ENCODE assay signal across 8 cellular contexts in the genomic region with DNA sequence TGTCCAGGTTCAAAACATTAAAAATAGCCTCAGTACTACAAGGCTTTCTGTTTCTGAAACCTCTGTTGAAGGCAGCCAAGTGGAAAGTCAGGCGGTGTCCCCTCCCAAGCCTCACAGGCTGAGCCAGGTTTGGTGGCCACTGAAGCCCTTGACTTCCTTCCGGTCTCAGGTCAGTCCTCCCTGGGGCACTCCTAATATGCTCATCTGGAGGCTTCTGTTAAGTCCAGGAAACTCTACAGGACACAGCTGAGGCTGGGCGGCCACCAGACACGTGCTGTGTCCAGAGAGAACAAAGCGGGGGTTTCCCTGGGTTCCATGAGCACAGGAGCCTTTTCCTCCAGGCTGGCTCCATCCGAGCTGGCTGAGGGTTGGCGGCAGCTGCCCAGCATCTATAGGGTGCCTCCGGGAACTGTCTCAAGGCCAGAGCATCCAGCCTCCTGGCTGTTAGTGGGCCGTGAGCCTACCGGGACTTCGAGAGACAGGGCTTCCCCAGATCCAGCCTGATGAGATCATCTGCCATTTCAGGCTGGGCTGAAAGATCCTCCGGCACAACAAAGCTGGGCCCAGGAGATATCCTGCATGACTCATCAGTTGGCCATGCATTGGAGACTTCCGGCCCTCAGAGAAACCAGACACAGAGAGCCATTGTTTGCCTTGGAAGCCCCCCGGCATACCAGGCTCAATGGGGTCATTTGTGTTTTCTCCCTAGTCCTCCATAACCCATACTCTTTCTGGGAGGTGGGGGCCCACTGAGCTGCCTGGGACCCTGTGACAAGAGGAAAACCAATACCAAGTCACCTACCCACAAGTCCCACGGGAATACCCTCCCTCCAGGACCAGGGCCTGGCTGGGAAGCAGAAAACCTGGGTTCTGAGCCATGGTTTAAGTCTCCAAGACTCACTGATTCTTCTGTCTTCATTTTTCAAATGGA.
DNase-seq lines count a peak whose midpoint lies in the region; ATAC-seq and TF ChIP-seq lines count a peak whose summit lies in the region.

No MANE protein-coding gene starts in this region.

- H4K8ac ChIP-seq in neuronal stem cell (ENCODE audit: low read depth, low read length), result no peak overlapping the region

- H3K27me3 ChIP-seq in AG04450 (ENCODE audit: control insufficient read depth, insufficient read depth, low read length), result no peaks in the 10 kb centered on the region
- H3K27me3 ChIP-seq in SK-N-SH (ENCODE audit: insufficient read depth), result no peaks in the 10 kb centered on the region
- H3K27me3 ChIP-seq in neuronal stem cell (ENCODE audit: control insufficient read depth in 3 of 3, insufficient read depth in 3 of 3, low read depth in 1 of 3, low read length in 3 of 3), result no peaks in the 10 kb centered on the region
- H3K27me3 ChIP-seq in WERI-Rb-1 (ENCODE audit: insufficient read depth, low read depth, severe bottlenecking), result no peaks in the 10 kb centered on the region

- H3K4me3 ChIP-seq in AG04450 (ENCODE audit: low read depth, low read length) (no peak overlapping the region), SK-N-SH (ENCODE audit: low read depth in 2 of 2, low read length in 1 of 2) (no peak overlapping the region), fibroblast of pulmonary artery (replicated peaks; ENCODE audit: low read depth, low read length) (no peak overlapping the region), neuronal stem cell (ENCODE audit: low read length in 2 of 2) (no peak overlapping the region), WERI-Rb-1 (ENCODE audit: low read depth, low read length) (no peak overlapping the region)

- DNase-seq in AG04450 (ENCODE audit: low read depth, low spot score) (peak; percentile 95), SK-N-SH (peak; percentile 46), fibroblast of pulmonary artery (ENCODE audit: low read depth) (peak; percentile 99), neuronal stem cell (ENCODE audit: low spot score) (no peak), WERI-Rb-1 (no peak), NCI-H774 (lab: John Stamatoyannopoulos, UW) (no peak)

- no peak overlapping the region for H3K23ac ChIP-seq in neuronal stem cell (ENCODE audit: low read depth, low read length, poor library complexity)

- H3K4me1 ChIP-seq in SK-N-SH (ENCODE audit: control insufficient read depth in 1 of 2, insufficient read depth in 2 of 2, low read depth in 1 of 2, low read length in 1 of 2) (peaks cover 39 to 45% of the 10 kb centered on the region in 2 experiments; a peak in 3 of 4 replicates), neuronal stem cell (ENCODE audit: control insufficient read depth in 2 of 2, insufficient read depth in 1 of 2, low read depth in 1 of 2, low read length in 2 of 2) (peaks cover 23 to 29% of the 10 kb centered on the region in 2 donors)

- H3K27ac ChIP-seq in AG04450 (ENCODE audit: low read depth, low read length), result peak overlapping the region; percentile 82
- H3K27ac ChIP-seq in SK-N-SH (ENCODE audit: low read depth in 2 of 2, low read length in 1 of 2), result peak overlapping the region; percentile 56 to 98; a peak in 3 of 4 replicates
- peak overlapping the region; percentile 21 for H3K27ac ChIP-seq in neuronal stem cell (replicated peaks; ENCODE audit: low read length)
- H3K27ac ChIP-seq in WERI-Rb-1, result no peak overlapping the region

- no peaks in the 10 kb centered on the region for H4K20me1 ChIP-seq in SK-N-SH (ENCODE audit: insufficient read depth)

- no peaks in the 10 kb centered on the region for H3K36me3 ChIP-seq in SK-N-SH (replicated peaks in 1 of 2; ENCODE audit: control insufficient read depth in 1 of 2, insufficient read depth in 2 of 2, low read length in 1 of 2)
- H3K36me3 ChIP-seq in neuronal stem cell (replicated peaks in 1 of 2; ENCODE audit: control insufficient read depth in 2 of 2, insufficient read depth in 2 of 2, low read length in 2 of 2), result no peaks in the 10 kb centered on the region
- no peaks in the 10 kb centered on the region for H3K36me3 ChIP-seq in WERI-Rb-1

- peak overlapping the region; percentile 68 for H3K9ac ChIP-seq in SK-N-SH
- no peak overlapping the region for H3K9ac ChIP-seq in neuronal stem cell (ENCODE audit: low read depth, low read length, poor library complexity)

- peak overlapping the region; percentile 16 for H2BK5ac ChIP-seq in neuronal stem cell (ENCODE audit: low read length)

- H3K14ac ChIP-seq in neuronal stem cell (ENCODE audit: low read length), result no peak overlapping the region

- H3K79me1 ChIP-seq in neuronal stem cell (ENCODE audit: low read depth, low read length), result no peaks in the 10 kb centered on the region

- H3K18ac ChIP-seq in neuronal stem cell (ENCODE audit: low read length), result peak overlapping the region; percentile 62

- H4K91ac ChIP-seq in neuronal stem cell (ENCODE audit: low read depth, low read length, poor library complexity), result no peak overlapping the region

- H3K9me2 ChIP-seq in SK-N-SH, result no peaks in the 10 kb centered on the region

- H3F3A ChIP-seq in SK-N-SH (replicated peaks; ENCODE audit: insufficient read depth), result peaks cover 30% of the 10 kb centered on the region

- no peak for TF ChIP-seq RAD21 in SK-N-SH (IDR thresholded peaks at IDR 0.05; ENCODE audit: low read length)

- peak overlapping the region; percentile 48; the same call in 1 of the 2 replicates for H2AFZ ChIP-seq in SK-N-SH (ENCODE audit: low read depth)
- H2AFZ ChIP-seq in neuronal stem cell (ENCODE audit: low read length), result peak overlapping the region; percentile 92

- WGBS in SK-N-SH (ENCODE audit: low lambda C conversion rate), result 42% methylated on average over 11 of the region's 15 CpGs
- no CpG with 5 or more reads among the region's 15 CpGs for WGBS in neuronal stem cell (ENCODE audit: extremely low coverage in 2 of 2, insufficient read length in 2 of 2, insufficient replicate concordance in 1 of 2), 2 donors

- POLR2A ChIA-PET in AG04450 (lab: Yijun Ruan, JAX) (interaction anchor here (0.6 to 2.1 kb wide), 3 partner anchors 18 to 135 kb away, joined by 3 to 19 read pairs (median 5); partner anchors contain the start of gene RHOB), SK-N-SH (lab: Yijun Ruan, JAX) (interaction anchor here (3.9 kb wide), 1 partner anchor 132 kb away, joined by 17 read pairs; the partner anchor contains the start of gene RHOB)

- peak; percentile 31 for TF ChIP-seq POLR2A in GM19099 (IDR thresholded peaks at IDR 0.05; ENCODE audit: extremely low read depth, insufficient read length, low read depth)

- H2BK120ac ChIP-seq in neuronal stem cell (ENCODE audit: low read depth, low read length), result no peak overlapping the region

- H2AK5ac ChIP-seq in neuronal stem cell (ENCODE audit: low read depth, low read length), result peak overlapping the region; percentile 2

- CTCF ChIA-PET in AG04450 (lab: Charles Lee), result no interaction called here
- CTCF ChIA-PET in SK-N-SH (lab: Yijun Ruan, JAX), result interaction anchor here (0.9 to 1.7 kb wide), 4 partner anchors 10 to 63 kb away, joined by 3 to 7 read pairs (median 3); no protein-coding TSS in a partner anchor

- no peaks in the 10 kb centered on the region for H3K79me2 ChIP-seq in SK-N-SH (ENCODE audit: insufficient read depth)

- peak overlapping the region; percentile 33 for H2BK12ac ChIP-seq in neuronal stem cell (ENCODE audit: low read length)

- no peak overlapping the region for H3K4ac ChIP-seq in neuronal stem cell (ENCODE audit: low read length)

- peak; percentile 18 to 94; a peak in 2 of 4 replicates for TF ChIP-seq EP300 in SK-N-SH (IDR thresholded peaks at IDR 0.05; ENCODE audit: borderline replicate concordance in 1 of 2, low read depth in 1 of 2, low read length in 1 of 2)

- H3K9me3 ChIP-seq in AG04450 (ENCODE audit: control insufficient read depth, insufficient read depth, low read length) (peaks cover 14% of the 10 kb centered on the region), SK-N-SH (no peaks in the 10 kb centered on the region), neuronal stem cell (replicated peaks in 1 of 2; ENCODE audit: control insufficient read depth in 2 of 2, insufficient read depth in 1 of 2, low read depth in 1 of 2, low read length in 2 of 2) (peaks cover 6 to 8% of the 10 kb centered on the region in 2 donors), WERI-Rb-1 (ENCODE audit: severe bottlenecking) (peaks cover 15% of the 10 kb centered on the region)

- TF ChIP-seq CTCF in AG04450 (IDR thresholded peaks at IDR 0.05; ENCODE audit: low read depth, low read length) (no peak), SK-N-SH (IDR thresholded peaks at IDR 0.05) (no peak), fibroblast of pulmonary artery (IDR thresholded peaks at IDR 0.05; ENCODE audit: low read length, missing control alignments) (no peak), WERI-Rb-1 (IDR thresholded peaks at IDR 0.05; ENCODE audit: low read depth, low read length) (no peak)

- H3K4me2 ChIP-seq in SK-N-SH (peak overlapping the region; percentile 38), neuronal stem cell (ENCODE audit: insufficient read depth, low read length, poor library complexity, severe bottlenecking) (no peak overlapping the region)

- peak; percentile 76 for ATAC-seq in HG03108 (IDR thresholded peaks at IDR 0.05; ENCODE audit: unreplicated experiment)

- peak overlapping the region; percentile 12 for H2BK15ac ChIP-seq in neuronal stem cell (ENCODE audit: low read length)

TF ChIP-seq in SK-N-SH, 30 proteins besides CTCF, POLR2A, EP300 and RAD21 (continues in another document):
- TF ChIP-seq MEF2A (IDR thresholded peaks at IDR 0.05; ENCODE audit: borderline replicate concordance, low read depth), result peak; percentile 100
- TF ChIP-seq, protein P1, sequence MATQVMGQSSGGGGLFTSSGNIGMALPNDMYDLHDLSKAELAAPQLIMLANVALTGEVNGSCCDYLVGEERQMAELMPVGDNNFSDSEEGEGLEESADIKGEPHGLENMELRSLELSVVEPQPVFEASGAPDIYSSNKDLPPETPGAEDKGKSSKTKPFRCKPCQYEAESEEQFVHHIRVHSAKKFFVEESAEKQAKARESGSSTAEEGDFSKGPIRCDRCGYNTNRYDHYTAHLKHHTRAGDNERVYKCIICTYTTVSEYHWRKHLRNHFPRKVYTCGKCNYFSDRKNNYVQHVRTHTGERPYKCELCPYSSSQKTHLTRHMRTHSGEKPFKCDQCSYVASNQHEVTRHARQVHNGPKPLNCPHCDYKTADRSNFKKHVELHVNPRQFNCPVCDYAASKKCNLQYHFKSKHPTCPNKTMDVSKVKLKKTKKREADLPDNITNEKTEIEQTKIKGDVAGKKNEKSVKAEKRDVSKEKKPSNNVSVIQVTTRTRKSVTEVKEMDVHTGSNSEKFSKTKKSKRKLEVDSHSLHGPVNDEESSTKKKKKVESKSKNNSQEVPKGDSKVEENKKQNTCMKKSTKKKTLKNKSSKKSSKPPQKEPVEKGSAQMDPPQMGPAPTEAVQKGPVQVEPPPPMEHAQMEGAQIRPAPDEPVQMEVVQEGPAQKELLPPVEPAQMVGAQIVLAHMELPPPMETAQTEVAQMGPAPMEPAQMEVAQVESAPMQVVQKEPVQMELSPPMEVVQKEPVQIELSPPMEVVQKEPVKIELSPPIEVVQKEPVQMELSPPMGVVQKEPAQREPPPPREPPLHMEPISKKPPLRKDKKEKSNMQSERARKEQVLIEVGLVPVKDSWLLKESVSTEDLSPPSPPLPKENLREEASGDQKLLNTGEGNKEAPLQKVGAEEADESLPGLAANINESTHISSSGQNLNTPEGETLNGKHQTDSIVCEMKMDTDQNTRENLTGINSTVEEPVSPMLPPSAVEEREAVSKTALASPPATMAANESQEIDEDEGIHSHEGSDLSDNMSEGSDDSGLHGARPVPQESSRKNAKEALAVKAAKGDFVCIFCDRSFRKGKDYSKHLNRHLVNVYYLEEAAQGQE (IDR thresholded peaks at IDR 0.05; ENCODE audit: low read depth, low read length), result peak; percentile 55; the same call in 1 of the 2 replicates

Comparison
In these comparisons a context has a peak if more than half of its experiments do, and no peak if none do; other contexts are left out.
1. DNase-seq: peak in AG04450 (single experiment), SK-N-SH (single experiment) and fibroblast of pulmonary artery (single experiment); none in neuronal stem cell (single experiment), WERI-Rb-1 (single experiment) and NCI-H774 (single experiment).